ENCODE assay signal across 18 cellular contexts in the genomic region with DNA sequence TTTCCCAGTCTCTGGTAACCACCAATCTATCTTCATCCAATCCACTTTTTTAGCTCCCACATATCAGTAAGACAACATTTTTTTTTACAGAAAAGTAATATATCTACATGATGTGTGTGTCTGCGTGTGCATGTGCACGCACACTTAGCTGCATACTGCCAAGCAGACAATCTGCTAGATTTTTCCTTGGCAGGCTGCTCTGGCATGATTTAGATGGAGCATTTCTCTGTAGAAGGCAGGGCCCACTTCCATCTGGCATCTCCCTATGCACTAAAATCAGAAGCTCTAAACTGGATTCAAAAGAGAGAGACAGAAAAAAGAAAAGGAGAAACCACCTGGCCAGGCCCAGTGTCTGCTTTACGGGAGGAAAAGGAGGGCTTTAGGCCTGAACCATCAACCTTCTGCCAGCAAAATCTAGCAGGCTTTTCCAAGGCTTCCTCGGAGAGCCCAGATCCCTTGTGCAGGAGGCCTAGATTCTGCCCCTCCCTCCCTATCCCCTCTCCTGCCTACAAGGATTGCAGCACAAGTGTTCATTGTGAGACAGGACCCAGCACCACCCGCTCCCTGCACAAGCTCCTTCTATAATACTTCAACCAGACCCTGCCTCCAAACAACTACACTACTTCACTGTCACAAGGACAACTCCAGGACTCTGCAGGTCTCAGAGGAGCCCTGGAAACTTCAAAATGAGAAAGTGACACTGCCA.
A peak's percentile ranks its signal among the peaks of the same experiment; 100 is the strongest.
DNase-seq lines count a peak whose midpoint lies in the region; ATAC-seq, FAIRE-seq and TF ChIP-seq lines count a peak whose summit lies in the region.
"Had no signal": no experiment of that assay in that cellular context is flagged by ENCODE, and none has a peak within 500 bp of the region (broad histone marks: within the 10 kb centered on the region; RNA-seq: fewer than 3 reads in every experiment).

No MANE protein-coding gene starts in this region.

- intact Hi-C loops in Right ventricle myocardium superior (cut with DNase I), result no loop called here
- intact Hi-C loops in dorsolateral prefrontal cortex (cut with DNase I), result no loop called here

- DNase-seq in Right ventricle myocardium superior (no peak), right atrium auricular region (ENCODE audit: low spot score) (no peak), dorsolateral prefrontal cortex (peak in 8 of 10 donors; percentile 47 to 85 (median 62)), GM19238 (ENCODE audit: insufficient read length, low spot score) (no peak), COR-L47 (lab: John Stamatoyannopoulos, UW) (no peak), HTR-8/SVneo (ENCODE audit: insufficient read length, low spot score) (no peak)
- DNase-seq: activated T-cell treated with anti-CD3 and anti-CD28 coated beads, Interleukin-2, amount 50 U/mL, for 1 hour; adrenal gland; left lung; NCI-H526 treated with DMSO at 0.1 percent for 48 hours; right lobe of liver; SW 1271; trophoblast cell had no signal

- H3K4me1 ChIP-seq in right atrium auricular region, result peaks cover 0 to 4% of the 10 kb centered on the region in 2 donors
- H3K4me1 ChIP-seq in muscle layer of colon (ENCODE audit: insufficient read depth, low read length), result peaks cover 14% of the 10 kb centered on the region
- H3K4me1 ChIP-seq: adrenal gland, left lung, right lobe of liver had no signal

- H3K27me3 ChIP-seq in right atrium auricular region, result no peaks in the 10 kb centered on the region
- no peaks in the 10 kb centered on the region for H3K27me3 ChIP-seq in dorsolateral prefrontal cortex
- H3K27me3 ChIP-seq in muscle layer of colon (ENCODE audit: control insufficient read depth in 1 of 2, insufficient read depth in 2 of 2, low read length in 2 of 2), result no peaks in the 10 kb centered on the region
- H3K27me3 ChIP-seq: adrenal gland, left lung, right lobe of liver had no signal

- peak; percentile 56 for ATAC-seq in Right ventricle myocardium superior (ENCODE audit: poor library complexity)
- no peak for ATAC-seq in HG02884 (IDR thresholded peaks at IDR 0.05; ENCODE audit: unreplicated experiment)
- ATAC-seq: left lung; natural killer cell treated with Interleukin-12 subunit alpha and Interleukin-12 subunit beta and Interleukin-15 and Interleukin-18, amount 100 ng/mL, for 72 hours; Panc1; right lobe of liver had no signal

- no peak overlapping the region for H3K9ac ChIP-seq in muscle layer of colon (ENCODE audit: low read length)

- H3K36me3 ChIP-seq in right atrium auricular region (peaks cover 64% of the 10 kb centered on the region), muscle layer of colon (ENCODE audit: insufficient read depth, low read length) (peaks cover 68% of the 10 kb centered on the region)

- H3K4me3 ChIP-seq in right atrium auricular region (no peak overlapping the region), dorsolateral prefrontal cortex (no peak overlapping the region), muscle layer of colon (ENCODE audit: low read depth in 1 of 2, low read length in 2 of 2) (no peak overlapping the region)
- H3K4me3 ChIP-seq: adrenal gland, coronary artery, left lung, right lobe of liver had no signal

- no peak for FAIRE-seq in HTR-8/SVneo (lab: Jason Lieb, UNC)

- TF ChIP-seq CTCF in right atrium auricular region (IDR thresholded peaks at IDR 0.05) (no peak), dorsolateral prefrontal cortex (IDR thresholded peaks at IDR 0.05 in 54 of 56, conservative IDR thresholded peaks at IDR 0.05 in 2 of 56; ENCODE audit: low read depth in 1 of 56, partially characterized antibody in 56 of 56) (no peak)

- H3K9me3 ChIP-seq in right atrium auricular region (peaks cover 0 to under 1% of the 10 kb centered on the region in 2 donors), muscle layer of colon (ENCODE audit: low read length) (no peaks in the 10 kb centered on the region)
- H3K9me3 ChIP-seq: adrenal gland, right lobe of liver had no signal

- H3K27ac ChIP-seq in right atrium auricular region (no peak overlapping the region), dorsolateral prefrontal cortex (peak overlapping the region in 58 of 59 donors; percentile 2 to 87 (median 80)), muscle layer of colon (ENCODE audit: low read depth, low read length) (peak overlapping the region; percentile 39)
- H3K27ac ChIP-seq: adrenal gland, coronary artery, left lung, right lobe of liver had no signal

Comparison
In these comparisons a context has a peak if more than half of its experiments do, and no peak if none do; other contexts are left out.
1. DNase-seq: peak in dorsolateral prefrontal cortex (8 of 10); none in Right ventricle myocardium superior (single experiment), right atrium auricular region (single experiment), GM19238 (single experiment), COR-L47 (single experiment) and HTR-8/SVneo (single experiment).
2. H3K27ac ChIP-seq: peak in dorsolateral prefrontal cortex (58 of 59) and muscle layer of colon (single experiment); none in right atrium auricular region (0 of 2).